ENCODE assay signal across 8 cellular contexts in the genomic region with DNA sequence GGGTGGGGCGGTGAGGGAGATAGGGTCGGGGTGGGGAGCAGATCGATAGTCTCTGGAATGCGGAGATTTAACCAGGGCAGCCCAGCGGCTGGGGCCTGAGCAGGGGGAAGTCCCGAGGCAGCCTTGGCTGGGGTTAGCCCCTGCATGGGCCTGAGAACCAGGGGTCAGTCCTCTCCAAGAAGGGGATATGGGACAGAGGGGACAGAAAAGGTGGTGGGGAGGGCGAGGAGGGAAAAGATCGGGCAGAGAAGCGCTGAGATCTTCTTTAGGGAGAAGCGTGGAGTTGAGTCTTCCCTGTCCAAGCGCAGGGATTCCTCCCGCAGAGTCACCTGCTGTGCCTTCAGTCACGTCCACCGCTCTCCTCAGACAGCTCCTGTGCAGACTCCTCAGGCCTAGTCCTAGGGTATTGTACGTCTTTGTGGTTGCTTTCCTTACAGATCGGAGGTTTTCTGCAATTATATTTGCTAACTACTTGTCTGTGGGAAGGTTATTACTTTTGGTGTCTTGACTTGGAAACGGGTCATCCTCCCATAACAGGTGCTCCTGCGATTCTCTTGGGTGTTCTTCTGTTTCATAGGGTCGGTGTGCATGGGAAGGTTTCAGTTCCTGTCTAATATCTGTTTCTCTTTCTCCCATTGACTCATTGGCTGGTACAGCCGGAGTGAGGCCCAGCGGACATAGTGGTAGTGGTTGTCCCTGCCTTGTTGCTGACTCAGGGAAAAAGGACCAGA.
DNase-seq lines count a peak whose midpoint lies in the region; ATAC-seq lines count a peak whose summit lies in the region.

No MANE protein-coding gene starts in this region.

- H3K4me3 Mint-ChIP-seq in memory B cell, result no peak overlapping the region

- H3K4me1 Mint-ChIP-seq in memory B cell, result peaks cover 30% of the 10 kb centered on the region

- peaks cover 12% of the 10 kb centered on the region for H3K36me3 Mint-ChIP-seq in memory B cell

- H3K27ac Mint-ChIP-seq in memory B cell, result peak overlapping the region; percentile 60

- DNase-seq in SIG-M5 treated with dmso at 0.1 percent for 504 hours (lab: John Stamatoyannopoulos, UW; ENCODE audit: unreplicated experiment) (peak; percentile 19), SIG-M5 (lab: John Stamatoyannopoulos, UW) (no peak), SKM-1 treated with dmso at 0.1 percent for 144 hours (lab: John Stamatoyannopoulos, UW; ENCODE audit: unreplicated experiment) (peak; percentile 58), memory B cell (ENCODE audit: low spot score in 2 of 2) (peak in 1 of 2 donors; percentile 33), RKO (ENCODE audit: low spot score) (no peak), NCI-H2107 treated with DMSO at 0.1 percent for 48 hours (lab: John Stamatoyannopoulos, UW; ENCODE audit: unreplicated experiment) (no peak)
- DNase-seq in stimulated activated CD4-positive, alpha-beta T cell treated with anti-CD3 and anti-CD28 coated beads, Interleukin-1b, Interleukin-23, amount 100 ng/mL, for 48 hours, result no peak

- ATAC-seq in HG02759 (IDR thresholded peaks at IDR 0.05; ENCODE audit: unreplicated experiment) (peak; percentile 58), memory B cell (ENCODE audit: low read depth) (peak; percentile 82)

- no peaks in the 10 kb centered on the region for H3K27me3 Mint-ChIP-seq in memory B cell

- no peaks in the 10 kb centered on the region for H3K9me3 Mint-ChIP-seq in memory B cell

Comparison
In these comparisons a context has a peak if more than half of its experiments do, and no peak if none do; other contexts are left out.
1. DNase-seq: peak in SIG-M5 treated with dmso at 0.1 percent for 504 hours (single experiment) and SKM-1 treated with dmso at 0.1 percent for 144 hours (single experiment); none in SIG-M5 (single experiment), RKO (single experiment), NCI-H2107 treated with DMSO at 0.1 percent for 48 hours (single experiment) and stimulated activated CD4-positive, alpha-beta T cell treated with anti-CD3 and anti-CD28 coated beads, Interleukin-1b, Interleukin-23, amount 100 ng/mL, for 48 hours (single experiment).